ENCODE assay signal across 20 cellular contexts in the genomic region with DNA sequence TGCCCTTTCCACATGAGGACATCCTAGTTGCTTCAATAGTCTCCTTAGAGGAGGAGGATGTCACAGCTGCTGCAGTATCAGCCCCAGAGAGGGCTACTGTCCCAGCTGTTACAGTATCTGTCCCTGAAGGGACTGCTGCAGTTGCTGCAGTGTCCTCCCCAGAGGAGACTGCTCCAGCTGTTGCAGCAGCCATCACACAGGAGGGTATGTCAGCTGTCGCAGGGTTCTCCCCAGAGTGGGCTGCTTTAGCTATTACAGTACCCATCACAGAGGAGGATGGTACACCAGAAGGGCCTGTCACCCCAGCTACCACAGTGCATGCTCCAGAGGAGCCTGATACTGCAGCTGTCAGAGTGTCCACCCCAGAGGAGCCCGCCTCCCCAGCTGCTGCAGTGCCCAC.
DNase-seq lines count a peak whose midpoint lies in the region; ATAC-seq and TF ChIP-seq lines count a peak whose summit lies in the region.
"Had no signal": no experiment of that assay in that cellular context is flagged by ENCODE, and none has a peak within 500 bp of the region (broad histone marks: within the 10 kb centered on the region; RNA-seq: fewer than 3 reads in every experiment).

No MANE protein-coding gene starts in this region.

- DNase-seq in SK-N-SH (no peak), astrocyte of the spinal cord (ENCODE audit: low read depth, low spot score) (no peak), mesenchymal stem cell (no peak), substantia nigra (lab: John Stamatoyannopoulos, UW) (no peak), glomerular visceral epithelial cell (ENCODE audit: extremely low spot score) (no peak)
- DNase-seq: 8988T; activated CD4-positive, CD25-positive, alpha-beta regulatory T cell treated with anti-CD3 and anti-CD28 coated beads, Interleukin-2, amount 50 U/mL, for 72 hours; activated CD8-positive, alpha-beta memory T cell treated with anti-CD3 and anti-CD28 coated beads for 24 hours; activated naive CD4-positive, alpha-beta T cell treated with anti-CD3 and anti-CD28 coated beads, Interleukin-2, amount 50 U/mL, for 16 hours; activated T-cell treated with anti-CD3 and anti-CD28 coated beads, Interleukin-2, amount 50 U/mL, for 48 hours; aorta; kidney glomerular epithelial cell; NCI-H1436 treated with DMSO at 0.1 percent for 48 hours; nucleus accumbens; stimulated activated naive CD8-positive, alpha-beta T cell treated with anti-CD3 and anti-CD28 coated beads, Interleukin-15, Interleukin-2, amounts not matched to agents 100 U/mL and 50 U/mL, for 24 hours; upper lobe of right lung had no signal

- H3K27me3 ChIP-seq in SK-N-SH (ENCODE audit: insufficient read depth), result no peaks in the 10 kb centered on the region
- no peaks in the 10 kb centered on the region for H3K27me3 ChIP-seq in mesenchymal stem cell (ENCODE audit: control insufficient read depth in 1 of 2, insufficient read depth in 1 of 2, low read length in 2 of 2)
- H3K27me3 ChIP-seq: upper lobe of right lung had no signal

- no peak for TF ChIP-seq RAD21 in SK-N-SH (IDR thresholded peaks at IDR 0.05; ENCODE audit: low read length)

- H3K9me3 ChIP-seq in SK-N-SH (no peaks in the 10 kb centered on the region), mesenchymal stem cell (ENCODE audit: control insufficient read depth, low read length) (no peaks in the 10 kb centered on the region)
- H3K9me3 ChIP-seq: upper lobe of right lung had no signal

- H3K79me1 ChIP-seq in mesenchymal stem cell (replicated peaks; ENCODE audit: low read length, poor library complexity, severe bottlenecking), result no peaks in the 10 kb centered on the region

- H3K4me1 ChIP-seq in SK-N-SH (ENCODE audit: control insufficient read depth in 1 of 2, insufficient read depth in 2 of 2, low read depth in 1 of 2, low read length in 1 of 2), result peaks cover 8 to 43% of the 10 kb centered on the region in 2 experiments; a peak in 3 of 4 replicates
- peaks cover 14% of the 10 kb centered on the region for H3K4me1 ChIP-seq in mesenchymal stem cell (ENCODE audit: control insufficient read depth, insufficient read depth, low read depth, low read length)

- H3K4me2 ChIP-seq in SK-N-SH, result peak overlapping the region; percentile 93
- peak overlapping the region; percentile 49 for H3K4me2 ChIP-seq in mesenchymal stem cell (ENCODE audit: low read length, poor library complexity, severe bottlenecking)

- CTCF ChIA-PET in SK-N-SH (lab: Yijun Ruan, JAX), result interaction anchor here (0.6 to 3.5 kb wide), 6 partner anchors 15 to 314 kb away, joined by 3 to 18 read pairs (median 6); no protein-coding TSS in a partner anchor

- H3K79me2 ChIP-seq in SK-N-SH (ENCODE audit: insufficient read depth), result peaks cover 87% of the 10 kb centered on the region

- H3K9ac ChIP-seq in SK-N-SH (no peak overlapping the region), mesenchymal stem cell (ENCODE audit: low read length) (peak overlapping the region; percentile 91)

- peaks cover 78% of the 10 kb centered on the region for H4K20me1 ChIP-seq in SK-N-SH (ENCODE audit: insufficient read depth)

- no peak overlapping the region for H3K27ac ChIP-seq in SK-N-SH (ENCODE audit: low read depth in 2 of 2, low read length in 1 of 2)
- H3K27ac ChIP-seq in mesenchymal stem cell (ENCODE audit: low read length, poor library complexity, severe bottlenecking), result no peak overlapping the region
- H3K27ac ChIP-seq in substantia nigra (ENCODE audit: low read depth, low read length, poor library complexity, severe bottlenecking), result peak overlapping the region; percentile 22
- H3K27ac ChIP-seq: upper lobe of right lung had no signal

- H3K4me3 ChIP-seq in SK-N-SH (ENCODE audit: low read depth in 2 of 2, low read length in 1 of 2) (peak overlapping the region in 1 of 2 experiments; percentile 84; a peak in 1 of 4 replicates), astrocyte of the spinal cord (ENCODE audit: low read depth, low read length) (peak overlapping the region; percentile 73), mesenchymal stem cell (ENCODE audit: insufficient read depth in 1 of 2, low read depth in 1 of 2, low read length in 2 of 2) (peak overlapping the region; percentile 16 to 83)
- H3K4me3 ChIP-seq: HAP-1, upper lobe of right lung had no signal

- no peak overlapping the region for H2BK5ac ChIP-seq in mesenchymal stem cell (ENCODE audit: low read depth, low read length, poor library complexity, severe bottlenecking)

- H3K4ac ChIP-seq in mesenchymal stem cell (ENCODE audit: low read depth in 1 of 2, low read length in 2 of 2), result no peak overlapping the region

- no peak overlapping the region for H2AK5ac ChIP-seq in mesenchymal stem cell (ENCODE audit: low read length, severe bottlenecking)

- in situ Hi-C loops in astrocyte of the spinal cord (cut with HindIII; ENCODE audit: low sequenced_read_pairs), result no loop called here

- no peak overlapping the region for H3K23ac ChIP-seq in mesenchymal stem cell (ENCODE audit: low read length in 2 of 2)

- no peak overlapping the region for H3K18ac ChIP-seq in mesenchymal stem cell (ENCODE audit: low read depth in 1 of 2, low read length in 2 of 2)

- H3K14ac ChIP-seq in mesenchymal stem cell (ENCODE audit: low read length in 2 of 2), result no peak overlapping the region

- no peak overlapping the region for H2BK12ac ChIP-seq in mesenchymal stem cell (ENCODE audit: low read length in 2 of 2)

- TF ChIP-seq CTCF in SK-N-SH (IDR thresholded peaks at IDR 0.05) (no peak), astrocyte of the spinal cord (IDR thresholded peaks at IDR 0.05; ENCODE audit: low read depth, low read length) (no peak)

- ATAC-seq in SK-N-SH treated with all-trans-retinoic acid at 6 μM for 48 hours (no peak), GM19035 (IDR thresholded peaks at IDR 0.05; ENCODE audit: unreplicated experiment) (no peak), GM21367 (IDR thresholded peaks at IDR 0.05; ENCODE audit: unreplicated experiment) (no peak)
- ATAC-seq: stimulated activated naive CD8-positive, alpha-beta T cell treated with anti-CD3 and anti-CD28 coated beads, Interleukin-15, Interleukin-2, amounts not matched to agents 100 U/mL and 50 U/mL, for 24 hours; upper lobe of right lung had no signal

- peaks cover 19% of the 10 kb centered on the region for H3F3A ChIP-seq in SK-N-SH (replicated peaks; ENCODE audit: insufficient read depth)

- H2AFZ ChIP-seq in SK-N-SH (ENCODE audit: low read depth) (no peak overlapping the region), mesenchymal stem cell (ENCODE audit: low read depth, low read length) (no peak overlapping the region)

- no peak overlapping the region for H2BK15ac ChIP-seq in mesenchymal stem cell (ENCODE audit: low read depth, poor library complexity, severe bottlenecking)

- H3K36me3 ChIP-seq in SK-N-SH (replicated peaks in 1 of 2; ENCODE audit: control insufficient read depth in 1 of 2, insufficient read depth in 2 of 2, low read length in 1 of 2) (peaks cover 17 to 36% of the 10 kb centered on the region in 2 experiments), mesenchymal stem cell (ENCODE audit: control insufficient read depth in 1 of 2, insufficient read depth in 2 of 2, low read depth in 1 of 2, low read length in 2 of 2) (peaks cover 15 to 37% of the 10 kb centered on the region in 2 experiments)
- H3K36me3 ChIP-seq: HAP-1 had no signal

- H2BK120ac ChIP-seq in mesenchymal stem cell (ENCODE audit: low read depth, low read length), result no peak overlapping the region

- no CpG with 5 or more reads among the region's 2 CpGs for WGBS in SK-N-SH (ENCODE audit: low lambda C conversion rate)
- 94% methylated on average over 2 of the region's 2 CpGs for WGBS in mesenchymal stem cell

- no peaks in the 10 kb centered on the region for H3K9me2 ChIP-seq in SK-N-SH

- POLR2A ChIA-PET in SK-N-SH (lab: Yijun Ruan, JAX), result interaction anchor here (1.0 kb wide), 1 partner anchor 327 kb away, joined by 3 read pairs; no protein-coding TSS in a partner anchor

- no peak overlapping the region for H4K91ac ChIP-seq in mesenchymal stem cell (ENCODE audit: low read length)

- no peak overlapping the region for H4K8ac ChIP-seq in mesenchymal stem cell (ENCODE audit: low read length)

- no peak for TF ChIP-seq EP300 in SK-N-SH (IDR thresholded peaks at IDR 0.05; ENCODE audit: borderline replicate concordance in 1 of 2, low read depth in 1 of 2, low read length in 1 of 2)

TF ChIP-seq in SK-N-SH, 30 proteins besides CTCF, POLR2A, EP300 and RAD21 (continues in another document):
- TF ChIP-seq POLR2AphosphoS5 (IDR thresholded peaks at IDR 0.05; ENCODE audit: low read depth, low read length) (no peak), MXI1 (IDR thresholded peaks at IDR 0.05; ENCODE audit: low read depth, low read length) (no peak), RXRA (IDR thresholded peaks at IDR 0.05; ENCODE audit: borderline replicate concordance, low read depth) (no peak), PBX3 (IDR thresholded peaks at IDR 0.05) (no peak), JUND (IDR thresholded peaks at IDR 0.05) (no peak)

TF ChIP-seq in SK-N-SH treated with all-trans-retinoic acid at 6 μM for 48 hours, 23 proteins besides CTCF, POLR2A, EP300 and RAD21:
- TF ChIP-seq GLIS3 (CRISPR knock-in tag; IDR thresholded peaks at IDR 0.05) (no peak), BACH2 (CRISPR knock-in tag; IDR thresholded peaks at IDR 0.05; ENCODE audit: borderline replicate concordance) (no peak), PPARA (CRISPR knock-in tag; IDR thresholded peaks at IDR 0.05; ENCODE audit: borderline replicate concordance) (no peak), ZFP30 (CRISPR knock-in tag; IDR thresholded peaks at IDR 0.05) (no peak), OSR1 (CRISPR knock-in tag; IDR thresholded peaks at IDR 0.05) (no peak)
- TF ChIP-seq, protein P1, sequence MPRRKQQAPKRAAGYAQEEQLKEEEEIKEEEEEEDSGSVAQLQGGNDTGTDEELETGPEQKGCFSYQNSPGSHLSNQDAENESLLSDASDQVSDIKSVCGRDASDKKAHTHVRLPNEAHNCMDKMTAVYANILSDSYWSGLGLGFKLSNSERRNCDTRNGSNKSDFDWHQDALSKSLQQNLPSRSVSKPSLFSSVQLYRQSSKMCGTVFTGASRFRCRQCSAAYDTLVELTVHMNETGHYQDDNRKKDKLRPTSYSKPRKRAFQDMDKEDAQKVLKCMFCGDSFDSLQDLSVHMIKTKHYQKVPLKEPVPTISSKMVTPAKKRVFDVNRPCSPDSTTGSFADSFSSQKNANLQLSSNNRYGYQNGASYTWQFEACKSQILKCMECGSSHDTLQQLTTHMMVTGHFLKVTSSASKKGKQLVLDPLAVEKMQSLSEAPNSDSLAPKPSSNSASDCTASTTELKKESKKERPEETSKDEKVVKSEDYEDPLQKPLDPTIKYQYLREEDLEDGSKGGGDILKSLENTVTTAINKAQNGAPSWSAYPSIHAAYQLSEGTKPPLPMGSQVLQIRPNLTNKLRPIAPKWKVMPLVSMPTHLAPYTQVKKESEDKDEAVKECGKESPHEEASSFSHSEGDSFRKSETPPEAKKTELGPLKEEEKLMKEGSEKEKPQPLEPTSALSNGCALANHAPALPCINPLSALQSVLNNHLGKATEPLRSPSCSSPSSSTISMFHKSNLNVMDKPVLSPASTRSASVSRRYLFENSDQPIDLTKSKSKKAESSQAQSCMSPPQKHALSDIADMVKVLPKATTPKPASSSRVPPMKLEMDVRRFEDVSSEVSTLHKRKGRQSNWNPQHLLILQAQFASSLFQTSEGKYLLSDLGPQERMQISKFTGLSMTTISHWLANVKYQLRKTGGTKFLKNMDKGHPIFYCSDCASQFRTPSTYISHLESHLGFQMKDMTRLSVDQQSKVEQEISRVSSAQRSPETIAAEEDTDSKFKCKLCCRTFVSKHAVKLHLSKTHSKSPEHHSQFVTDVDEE (CRISPR knock-in tag; IDR thresholded peaks at IDR 0.05), result no peak
